In the genomic region with DNA sequence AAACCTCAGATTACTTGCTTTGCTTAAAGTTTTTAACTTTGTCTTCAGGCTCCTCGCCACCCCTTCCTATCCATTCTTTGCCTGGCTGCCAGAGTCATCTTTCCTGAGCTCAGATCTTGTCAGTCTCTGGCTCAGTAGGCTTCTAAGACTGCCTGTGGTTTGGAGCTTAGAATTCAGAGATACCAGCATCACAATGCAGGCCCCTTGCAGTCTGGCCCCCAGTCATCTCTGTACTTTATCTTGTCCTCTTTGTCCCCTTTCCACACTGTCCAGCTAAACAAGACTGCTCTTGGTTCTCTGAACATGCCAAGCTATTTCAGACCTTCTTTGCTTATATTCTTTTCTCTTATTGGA, we compare ENCODE assay signal across 15 cellular contexts. TPM values are rescaled to one million over a fixed set of nuclear protein-coding genes. Genes with fewer than 3 reads are reported as not detected.
DNase-seq lines count a peak whose midpoint lies in the region; ATAC-seq and TF ChIP-seq lines count a peak whose summit lies in the region.
"Had no signal": no experiment of that assay in that cellular context is flagged by ENCODE, and none has a peak within 500 bp of the region (broad histone marks: within the 10 kb centered on the region; RNA-seq: fewer than 3 reads in every experiment).

No MANE protein-coding gene starts in this region.

- H3K4me1 ChIP-seq in Caco-2: no peaks in the 10 kb centered on the region
- peaks cover 75 to 80% of the 10 kb centered on the region in 2 experiments for H3K4me1 ChIP-seq in neutrophil (ENCODE audit: control insufficient read depth in 1 of 2, insufficient read depth in 1 of 2, low read depth in 1 of 2, low read length in 1 of 2)
- H3K4me1 ChIP-seq in GM23248 (ENCODE audit: insufficient read depth): peaks cover 9% of the 10 kb centered on the region
- H3K4me1 ChIP-seq: parathyroid adenoma had no signal

- H3K36me3 ChIP-seq in Caco-2 (ENCODE audit: control insufficient read depth, insufficient read depth, low read length) (no peaks in the 10 kb centered on the region; the same call in 1 of the 2 replicates), neutrophil (peaks cover 9% of the 10 kb centered on the region), GM23248 (ENCODE audit: low read depth) (0 out of 2 replicates have a peak, but pooled peaks cover 4% of the 10 kb centered on the region)

- 93 to 96% methylated on average over 1 of the region's 1 CpG for WGBS in GM23248 (ENCODE audit: low coverage in 1 of 2, low lambda C conversion rate in 2 of 2, missing lambda C conversion rate in 2 of 2), 2 experiments

- no peak overlapping the region for H3K4me3 ChIP-seq in Caco-2 (ENCODE audit: low read depth, low read length)
- no peak overlapping the region for H3K4me3 ChIP-seq in neutrophil (ENCODE audit: low read depth in 1 of 2, low read length in 1 of 2)
- no peak overlapping the region for H3K4me3 ChIP-seq in GM23248
- H3K4me3 ChIP-seq: HAP-1, heart left ventricle had no signal

- ATAC-seq in effector memory CD8-positive, alpha-beta T cell (replicated peaks): no peak
- ATAC-seq: heart left ventricle; stimulated activated naive B cell treated with anti-CD40 and anti-IgM and Interleukin-4, amounts not matched to agents 10 μg/mL and 1 μg/mL and 100 μg/mL, for 72 hours; WTC11 had no signal

- intact Hi-C loops in Caco-2 (cut with micrococcal nuclease; ENCODE audit: unreplicated experiment): no loop called here

- DNase-seq in T-helper 2 cell treated with Interferon-gamma antibody and Interleukin-4, amounts not matched to agents 5 μg/mL and 100 μg/mL, for 36 hours (ENCODE audit: low spot score): no peak
- DNase-seq in T-helper 2 cell: no peak
- no peak for DNase-seq in Caco-2
- DNase-seq in effector memory CD8-positive, alpha-beta T cell: no peak
- no peak for DNase-seq in NCI-H2227 (lab: John Stamatoyannopoulos, UW; ENCODE audit: unreplicated experiment)
- DNase-seq in GM23248: no peak
- DNase-seq in COLO829 (ENCODE audit: low spot score): no peak
- DNase-seq: activated naive CD8-positive, alpha-beta T cell treated with anti-CD3 and anti-CD28 coated beads, Interleukin-2, amount 10 ng/mL, durations not matched to agents 7 days and 5 days; heart left ventricle; NCI-H345; stimulated activated naive B cell treated with anti-CD40 and anti-IgM and Interleukin-4, amounts not matched to agents 10 μg/mL and 1 μg/mL and 100 μg/mL, for 72 hours had no signal

- no peaks in the 10 kb centered on the region for H3K9me2 ChIP-seq in GM23248 (ENCODE audit: insufficient read depth)

- no peaks in the 10 kb centered on the region for H3K27me3 Mint-ChIP-seq in T-helper 2 cell treated with Interferon-gamma antibody and Interleukin-4, amounts not matched to agents 5 μg/mL and 100 μg/mL, for 36 hours (ENCODE audit: low read depth)
- H3K27me3 Mint-ChIP-seq in Caco-2 (ENCODE audit: insufficient read depth, unreplicated experiment): no peaks in the 10 kb centered on the region
- no peaks in the 10 kb centered on the region for H3K27me3 Mint-ChIP-seq in effector memory CD8-positive, alpha-beta T cell
- H3K27me3 Mint-ChIP-seq: activated naive CD8-positive, alpha-beta T cell treated with anti-CD3 and anti-CD28 coated beads, Interleukin-2, amount 10 ng/mL, durations not matched to agents 7 days and 5 days; stimulated activated naive B cell treated with anti-CD40 and anti-IgM and Interleukin-4, amounts not matched to agents 10 μg/mL and 1 μg/mL and 100 μg/mL, for 72 hours had no signal

- CTCF ChIA-PET in Caco-2 (lab: Charles Lee): interaction anchor here (0.6 kb wide), 1 partner anchor 25 kb away, joined by 3 read pairs; no protein-coding TSS in a partner anchor

- H3K27me3 ChIP-seq in Caco-2 (replicated peaks; ENCODE audit: control insufficient read depth, insufficient read depth, low read length) (no peaks in the 10 kb centered on the region), neutrophil (no peaks in the 10 kb centered on the region), GM23248 (replicated peaks; ENCODE audit: insufficient read depth) (no peaks in the 10 kb centered on the region)
- H3K27me3 ChIP-seq: heart left ventricle had no signal

- H3F3A ChIP-seq in GM23248 (ENCODE audit: insufficient read depth): peaks cover 8% of the 10 kb centered on the region

- H3K9ac ChIP-seq in GM23248: no peak overlapping the region
- H3K9ac ChIP-seq: parathyroid adenoma had no signal

- TF ChIP-seq CTCF in Caco-2 (IDR thresholded peaks at IDR 0.05; ENCODE audit: insufficient read depth in 1 of 2, low read depth in 1 of 2, low read length in 1 of 2, severe bottlenecking in 1 of 2, unreplicated experiment in 1 of 2) (no peak), neutrophil (IDR thresholded peaks at IDR 0.05) (no peak)

- in situ Hi-C loops in GM23248 (cut with MboI): no loop called here

- H3K27ac ChIP-seq in neutrophil (peak overlapping the region; percentile 92), GM23248 (no peak overlapping the region)
- H3K27ac ChIP-seq: parathyroid adenoma had no signal

- H3K27ac Mint-ChIP-seq in T-helper 2 cell treated with Interferon-gamma antibody and Interleukin-4, amounts not matched to agents 5 μg/mL and 100 μg/mL, for 36 hours: no peak overlapping the region
- H3K27ac Mint-ChIP-seq in Caco-2 (ENCODE audit: unreplicated experiment): no peak overlapping the region
- H3K27ac Mint-ChIP-seq in effector memory CD8-positive, alpha-beta T cell: peak overlapping the region; percentile 4 to 10
- H3K27ac Mint-ChIP-seq: activated naive CD8-positive, alpha-beta T cell treated with anti-CD3 and anti-CD28 coated beads, Interleukin-2, amount 10 ng/mL, durations not matched to agents 7 days and 5 days; stimulated activated naive B cell treated with anti-CD40 and anti-IgM and Interleukin-4, amounts not matched to agents 10 μg/mL and 1 μg/mL and 100 μg/mL, for 72 hours; WTC11 had no signal

- no peaks in the 10 kb centered on the region for H3K9me3 Mint-ChIP-seq in T-helper 2 cell treated with Interferon-gamma antibody and Interleukin-4, amounts not matched to agents 5 μg/mL and 100 μg/mL, for 36 hours
- H3K9me3 Mint-ChIP-seq in Caco-2 (ENCODE audit: unreplicated experiment): no peaks in the 10 kb centered on the region
- no peaks in the 10 kb centered on the region for H3K9me3 Mint-ChIP-seq in effector memory CD8-positive, alpha-beta T cell
- H3K9me3 Mint-ChIP-seq: activated naive CD8-positive, alpha-beta T cell treated with anti-CD3 and anti-CD28 coated beads, Interleukin-2, amount 10 ng/mL, durations not matched to agents 7 days and 5 days; stimulated activated naive B cell treated with anti-CD40 and anti-IgM and Interleukin-4, amounts not matched to agents 10 μg/mL and 1 μg/mL and 100 μg/mL, for 72 hours; WTC11 had no signal

- peaks cover 39% of the 10 kb centered on the region for H3K4me1 Mint-ChIP-seq in T-helper 2 cell treated with Interferon-gamma antibody and Interleukin-4, amounts not matched to agents 5 μg/mL and 100 μg/mL, for 36 hours (ENCODE audit: low read depth)
- peaks cover 19% of the 10 kb centered on the region for H3K4me1 Mint-ChIP-seq in Caco-2 (ENCODE audit: low read depth, unreplicated experiment)
- peaks cover 38 to 50% of the 10 kb centered on the region in 2 donors for H3K4me1 Mint-ChIP-seq in effector memory CD8-positive, alpha-beta T cell (ENCODE audit: low read depth in 2 of 2)

- BruUV-seq in Caco-2 (replicated peaks; lab: Mats Ljungman, UMichigan): no TSS peak

- H3K79me2 ChIP-seq in GM23248 (ENCODE audit: insufficient read depth): peaks cover 74% of the 10 kb centered on the region

- no peak overlapping the region for H3K4me2 ChIP-seq in GM23248 (ENCODE audit: unreplicated experiment)

- H4K20me1 ChIP-seq in GM23248 (ENCODE audit: insufficient read depth): peaks cover 25% of the 10 kb centered on the region; the same call in 1 of the 2 replicates

- peaks cover 10% of the 10 kb centered on the region for H3K36me3 Mint-ChIP-seq in T-helper 2 cell treated with Interferon-gamma antibody and Interleukin-4, amounts not matched to agents 5 μg/mL and 100 μg/mL, for 36 hours (ENCODE audit: low read depth)
- H3K36me3 Mint-ChIP-seq in Caco-2 (ENCODE audit: insufficient read depth, unreplicated experiment): peaks cover 17% of the 10 kb centered on the region
- peaks cover 40% of the 10 kb centered on the region for H3K36me3 Mint-ChIP-seq in effector memory CD8-positive, alpha-beta T cell (ENCODE audit: insufficient read depth)
- H3K36me3 Mint-ChIP-seq: WTC11 had no signal

- H3K4me3 Mint-ChIP-seq in T-helper 2 cell treated with Interferon-gamma antibody and Interleukin-4, amounts not matched to agents 5 μg/mL and 100 μg/mL, for 36 hours: peak overlapping the region; percentile 2
- peak overlapping the region; percentile 32 for H3K4me3 Mint-ChIP-seq in Caco-2 (ENCODE audit: unreplicated experiment)
- H3K4me3 Mint-ChIP-seq in effector memory CD8-positive, alpha-beta T cell: peak overlapping the region; percentile 37 to 83
- H3K4me3 Mint-ChIP-seq: stimulated activated naive B cell treated with anti-CD40 and anti-IgM and Interleukin-4, amounts not matched to agents 10 μg/mL and 1 μg/mL and 100 μg/mL, for 72 hours had no signal

- H2AFZ ChIP-seq in GM23248: no peak overlapping the region
- H2AFZ ChIP-seq: parathyroid adenoma had no signal

- H3K9me3 ChIP-seq in Caco-2 (no peaks in the 10 kb centered on the region), neutrophil (no peaks in the 10 kb centered on the region), GM23248 (ENCODE audit: low read depth) (no peaks in the 10 kb centered on the region)
- H3K9me3 ChIP-seq: HAP-1, heart left ventricle had no signal

- POLR2A ChIA-PET in Caco-2 (lab: Charles Lee): no interaction called here

RNA-seq across cellular contexts. Expression of a gene that starts 3.0 kb away (rescaled TPM):
- total RNA-seq in Caco-2 (2022): 19.7 and 20.3 TPM in 2 replicates
- total RNA-seq in GM23248 (2014; rRNA removed; shearing (Covaris generic)): 20.6 and 32.6 TPM in 2 replicates
- 20.7 and 21.7 TPM in 2 replicates for polyA plus RNA-seq in GM23248 (2016; fragmentation: Nextera tagmentation; extraction: Ambion mirVana)

Comparison
In these comparisons a context has a peak if more than half of its experiments do, and no peak if none do; other contexts are left out.
1. H3K27ac Mint-ChIP-seq: peak in effector memory CD8-positive, alpha-beta T cell (2 of 2); none in T-helper 2 cell treated with Interferon-gamma antibody and Interleukin-4, amounts not matched to agents 5 μg/mL and 100 μg/mL, for 36 hours (single experiment) and Caco-2 (single experiment).
2. H3K4me3 Mint-ChIP-seq: peak in every context shown above with its lines; median percentile 60 in effector memory CD8-positive, alpha-beta T cell; 32 in Caco-2; 2 in T-helper 2 cell treated with Interferon-gamma antibody and Interleukin-4, amounts not matched to agents 5 μg/mL and 100 μg/mL, for 36 hours.